ENCODE assay signal across 8 cellular contexts in the genomic region with DNA sequence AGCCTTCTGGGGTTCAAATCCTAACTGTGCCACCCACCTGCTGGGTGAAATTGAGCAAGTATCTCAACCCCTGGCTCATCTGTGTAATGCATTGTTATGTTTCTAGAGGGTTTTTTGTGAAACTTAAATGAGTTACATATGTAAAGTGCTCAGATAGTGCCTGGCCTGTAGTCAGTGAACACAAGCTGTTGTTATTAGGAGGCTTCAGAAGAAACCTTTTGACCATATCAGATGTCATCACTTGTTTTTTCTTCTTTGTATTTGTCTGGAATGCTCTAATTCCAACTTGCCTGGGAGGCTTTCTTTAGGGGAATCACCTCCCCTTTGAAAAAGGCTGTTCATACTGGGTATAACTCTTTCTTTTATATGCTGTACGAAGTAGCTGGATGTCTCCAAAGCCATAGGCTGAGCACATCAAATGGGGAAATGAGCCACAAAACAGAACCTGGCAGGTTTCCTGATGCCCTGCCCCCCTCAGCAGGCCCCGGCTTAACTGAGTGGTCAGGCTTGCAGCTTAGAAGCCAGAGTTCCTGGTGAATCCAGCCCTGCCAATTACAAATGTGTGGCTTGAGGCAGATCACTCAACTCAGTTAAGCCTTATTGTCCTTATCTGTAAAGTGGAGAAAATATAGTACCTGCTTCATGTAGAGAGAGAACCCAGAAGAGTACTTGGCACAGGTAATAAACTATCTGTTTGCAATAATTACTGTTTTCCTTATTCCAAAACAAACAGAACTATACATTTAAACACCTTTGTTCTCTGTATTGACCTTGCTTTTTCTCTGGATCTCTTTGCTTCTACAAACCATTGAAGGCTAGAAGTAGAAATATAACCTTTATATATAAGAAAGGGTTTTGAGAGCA.
DNase-seq lines count a peak whose midpoint lies in the region; ATAC-seq and TF ChIP-seq lines count a peak whose summit lies in the region.

No MANE protein-coding gene starts in this region.

- H3K27ac ChIP-seq in VCaP (peak overlapping the region; percentile 77), gastrocnemius medialis (peak overlapping the region; percentile 44 to 71 (median 62))

- TF ChIP-seq CTCF in VCaP (conservative IDR thresholded peaks at IDR 0.05) (no peak), gastrocnemius medialis (IDR thresholded peaks at IDR 0.05 in 4 of 5, conservative IDR thresholded peaks at IDR 0.05 in 1 of 5) (no peak)

- H3K4me3 ChIP-seq in gastrocnemius medialis, result no peak overlapping the region

- ATAC-seq in gastrocnemius medialis, result no peak
- no peak for ATAC-seq in HG03460 (IDR thresholded peaks at IDR 0.05; ENCODE audit: unreplicated experiment)

- intact Hi-C loops in gastrocnemius medialis (cut with DNase I; ENCODE audit: low total_unique reads), result no loop called here

- DNase-seq in EH (ENCODE audit: low read depth), result peak; percentile 49
- DNase-seq in M059J (ENCODE audit: low read depth), result peak; percentile 14
- DNase-seq in glomerular visceral epithelial cell (ENCODE audit: extremely low spot score), result peak; percentile 43
- no peak for DNase-seq in gastrocnemius medialis
- DNase-seq in effector CD8-positive, alpha-beta T cell (lab: John Stamatoyannopoulos, UW), result no peak
- DNase-seq in stimulated activated CD4-positive, alpha-beta T cell treated with anti-CD3 and anti-CD28 coated beads, Interleukin-15, amount 100 ng/mL, for 24 hours, result no peak

- H3K36me3 ChIP-seq in gastrocnemius medialis, result no peaks in the 10 kb centered on the region

- in situ Hi-C loops in gastrocnemius medialis (cut with MboI; ENCODE audit: low sequenced_read_pairs in 4 of 4), result no loop called here

- no peak for TF ChIP-seq POLR2A in gastrocnemius medialis (IDR thresholded peaks at IDR 0.05)

- H3K9me3 ChIP-seq in gastrocnemius medialis, result no peaks in the 10 kb centered on the region

- no peaks in the 10 kb centered on the region for H3K27me3 ChIP-seq in gastrocnemius medialis

- H3K4me1 ChIP-seq in gastrocnemius medialis, result peaks cover 55 to 58% of the 10 kb centered on the region in 2 donors

Comparison
In these comparisons a context has a peak if more than half of its experiments do, and no peak if none do; other contexts are left out.
1. DNase-seq: peak in EH (single experiment), M059J (single experiment) and glomerular visceral epithelial cell (single experiment); none in gastrocnemius medialis (0 of 2), effector CD8-positive, alpha-beta T cell (single experiment) and stimulated activated CD4-positive, alpha-beta T cell treated with anti-CD3 and anti-CD28 coated beads, Interleukin-15, amount 100 ng/mL, for 24 hours (single experiment).